Comparison of ENCODE assay signal across 19 cellular contexts in the genomic region with DNA sequence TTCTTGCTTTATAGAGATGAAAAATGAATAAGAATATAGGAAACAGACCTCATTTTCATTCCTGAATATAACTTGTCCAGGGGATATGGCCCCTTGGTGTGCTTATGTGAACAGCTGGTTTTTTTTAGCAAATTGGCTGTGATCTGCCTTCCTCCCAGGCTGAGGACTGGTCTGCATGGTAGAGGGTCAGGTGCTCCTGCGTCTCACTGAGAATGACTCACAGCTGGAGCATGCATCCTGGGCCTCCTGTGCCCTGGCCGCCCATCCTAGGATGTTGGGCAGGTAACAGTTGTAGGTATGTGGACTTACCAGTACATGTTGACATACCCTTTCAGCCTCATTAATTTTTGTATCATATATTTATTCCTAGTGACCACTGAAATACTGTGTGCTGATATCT. TPM values are rescaled to one million over a fixed set of nuclear protein-coding genes. Genes with fewer than 3 reads are reported as not detected.
"Had no signal": no experiment of that assay in that cellular context is flagged by ENCODE, and none has a peak within 500 bp of the region (broad histone marks: within the 10 kb centered on the region; RNA-seq: fewer than 3 reads in every experiment).

No MANE protein-coding gene starts in this region.

- H3K4me2 ChIP-seq: neural progenitor cell had no signal

- H3K36me3 ChIP-seq: ovary had no signal

- H3K27me3 ChIP-seq: colonic mucosa, neural progenitor cell, ovary had no signal

- H3K4me3 ChIP-seq: colonic mucosa, neural progenitor cell, ovary had no signal

- H3K9me3 ChIP-seq: colonic mucosa, ovary had no signal

- H3K27ac ChIP-seq: colonic mucosa, neural progenitor cell, ovary had no signal

- H3K9ac ChIP-seq: neural progenitor cell had no signal

- DNase-seq: activated CD4-positive, alpha-beta T cell treated with anti-CD3 and anti-CD28 coated beads for 1 hour; activated CD4-positive, alpha-beta T cell treated with anti-CD3 and anti-CD28 coated beads, Interleukin-2, amount 50 U/mL, for 4 hours; activated naive CD4-positive, alpha-beta T cell treated with anti-CD3 and anti-CD28 coated beads, Interleukin-2, amount 10 ng/mL, durations not matched to agents 7 days and 5 days; activated T-cell treated with anti-CD3 and anti-CD28 coated beads, Interleukin-2, amount 50 U/mL, for 24 hours; colonic mucosa; effector CD4-positive, alpha-beta T cell; head of caudate nucleus; immature natural killer cell; left colon; naive B cell; ovary; stimulated activated CD4-positive, alpha-beta T cell treated with anti-CD3 and anti-CD28 coated beads, Interleukin-2, amount 100 ng/mL, for 48 hours; T-cell; T1000 had no signal

- FAIRE-seq: endothelial cell of umbilical vein, frontal cortex had no signal

- H3K4me1 ChIP-seq: colonic mucosa, neural progenitor cell had no signal

RNA-seq across cellular contexts. Expression of a gene that starts 29.8 kb away (rescaled TPM):
- total RNA-seq: endothelial cell of umbilical vein, lung microvascular endothelial cell, mononuclear cell had no signal
- polyA plus RNA-seq: endothelial cell of umbilical vein, immature natural killer cell had no signal
